8 cellular contexts compared by ENCODE assay signal in the genomic region with DNA sequence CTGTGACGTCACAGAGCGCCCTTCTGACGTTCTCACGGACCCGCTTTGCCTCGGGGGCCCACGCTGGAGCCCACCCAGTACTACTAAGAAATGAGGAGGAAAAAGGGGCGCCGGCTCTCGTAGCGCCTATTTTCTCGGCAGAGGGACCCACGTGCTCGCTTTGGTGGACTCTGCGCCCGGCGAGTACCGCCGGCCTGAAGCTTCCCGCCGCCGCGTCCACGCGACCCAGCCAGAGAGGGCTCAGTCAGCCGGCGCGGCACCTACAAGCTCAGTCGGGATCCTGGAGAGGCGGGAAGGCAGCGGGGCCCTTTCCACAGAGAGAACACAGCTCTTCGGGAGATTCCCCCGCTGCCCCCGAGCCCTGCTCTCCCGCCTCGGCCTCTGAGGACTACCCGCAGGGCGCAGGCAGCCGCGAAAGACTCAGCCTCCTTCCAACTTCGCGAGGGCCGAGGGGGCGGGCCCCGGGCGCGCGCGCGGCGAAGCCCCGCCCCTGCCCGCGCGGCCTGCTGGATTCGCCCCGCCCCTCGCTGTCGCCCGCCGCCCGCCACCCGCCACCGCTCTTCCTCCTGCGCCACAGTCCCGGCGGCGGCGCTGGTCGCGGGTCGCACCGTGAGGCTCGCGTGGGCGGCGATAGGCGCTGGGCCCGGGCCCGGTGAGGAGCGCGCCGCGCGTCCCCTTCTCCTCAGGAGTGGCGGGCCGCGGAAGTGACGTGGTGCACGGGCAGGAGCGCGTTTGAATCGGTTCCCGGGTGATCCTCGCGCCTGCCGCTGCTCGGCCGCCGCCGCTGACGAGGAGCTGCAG. TPM values are rescaled to one million over a fixed set of nuclear protein-coding genes. Genes with fewer than 3 reads are reported as not detected.
DNase-seq lines count a peak whose midpoint lies in the region; ATAC-seq and TF ChIP-seq lines count a peak whose summit lies in the region.

Gene SMCHD1 (plus strand): TSS at position 574 of the 801 bp plus-strand sequence. CDS start 350 bp downstream, outside the sequence.

- DNase-seq in AML-193 (lab: John Stamatoyannopoulos, UW) (peak; percentile 56 to 57), NCI-H446 treated with DMSO at 0.1 percent for 48 hours (lab: John Stamatoyannopoulos, UW) (peak; percentile 81), cerebellum (ENCODE audit: low spot score) (peak; percentile 89), kidney epithelial cell (ENCODE audit: low read depth) (peak; percentile 21)
- peak; percentile 91 to 93 for DNase-seq in activated CD4-positive, alpha-beta T cell treated with anti-CD3 and anti-CD28 coated beads for 24 hours (ENCODE audit: low read depth in 2 of 2)
- peak; percentile 83 to 93 for DNase-seq in stimulated activated CD4-positive, alpha-beta T cell treated with anti-CD3 and anti-CD28 coated beads, Interleukin-15, amount 100 ng/mL, for 48 hours (ENCODE audit: low read depth in 2 of 2)

- no peaks in the 10 kb centered on the region for H3K36me3 ChIP-seq in kidney epithelial cell (ENCODE audit: control insufficient read depth, insufficient read depth, low read length)

- ATAC-seq in GM19035 (IDR thresholded peaks at IDR 0.05; ENCODE audit: unreplicated experiment) (peak; percentile 72), HG03280 (IDR thresholded peaks at IDR 0.05; ENCODE audit: unreplicated experiment) (peak; percentile 72)

- no peaks in the 10 kb centered on the region for H3K27me3 ChIP-seq in kidney epithelial cell (ENCODE audit: control insufficient read depth, insufficient read depth, low read length)

- H3K4me3 ChIP-seq in kidney epithelial cell (ENCODE audit: low read depth, low read length): peak within 1 kb of the TSS; percentile 82

- TF ChIP-seq CTCF in kidney epithelial cell (IDR thresholded peaks at IDR 0.05; ENCODE audit: insufficient read depth, low read length, poor library complexity, severe bottlenecking): no peak

RNA-seq across cellular contexts. Expression of gene SMCHD1, which starts in this region (rescaled TPM):
- total RNA-seq in cerebellum (184 TPM), kidney epithelial cell (28.0 and 37.5 TPM in 2 replicates)

Comparison
In these comparisons a context has a peak if more than half of its experiments do, and no peak if none do; other contexts are left out.
1. Peak in every context shown above with its lines: DNase-seq, ATAC-seq and H3K4me3 ChIP-seq.
2. DNase-seq: peak in every context shown above with its lines; median percentile 92 in activated CD4-positive, alpha-beta T cell treated with anti-CD3 and anti-CD28 coated beads for 24 hours; 89 in cerebellum; 88 in stimulated activated CD4-positive, alpha-beta T cell treated with anti-CD3 and anti-CD28 coated beads, Interleukin-15, amount 100 ng/mL, for 48 hours; 81 in NCI-H446 treated with DMSO at 0.1 percent for 48 hours; 56 in AML-193; 21 in kidney epithelial cell.